ENCODE assay signal across 7 cellular contexts in genomic region chr4:116275006-116275405, GRCh38.
"Had no signal": no experiment of that assay in that cellular context is flagged by ENCODE, and none has a peak within 500 bp of the region (broad histone marks: within the 10 kb centered on the region; RNA-seq: fewer than 3 reads in every experiment).

No MANE protein-coding gene starts in this region.

- ATAC-seq: HCT116 had no signal

- H3K4me3 Mint-ChIP-seq: HFFc6 had no signal

- DNase-seq: GM23248, GOT3, H7, HFFc6, IMR-90 had no signal

- H3K4me3 ChIP-seq: GM23248, HAP-1 had no signal

- H3K9me3 ChIP-seq: HAP-1 had no signal

- H3K36me3 ChIP-seq: HAP-1 had no signal

- H3K27ac Mint-ChIP-seq: HFFc6 had no signal

- H3K9ac ChIP-seq: GM23248 had no signal

- H3K27ac ChIP-seq: GM23248 had no signal

- H2AFZ ChIP-seq: GM23248 had no signal
